In the genomic region with DNA sequence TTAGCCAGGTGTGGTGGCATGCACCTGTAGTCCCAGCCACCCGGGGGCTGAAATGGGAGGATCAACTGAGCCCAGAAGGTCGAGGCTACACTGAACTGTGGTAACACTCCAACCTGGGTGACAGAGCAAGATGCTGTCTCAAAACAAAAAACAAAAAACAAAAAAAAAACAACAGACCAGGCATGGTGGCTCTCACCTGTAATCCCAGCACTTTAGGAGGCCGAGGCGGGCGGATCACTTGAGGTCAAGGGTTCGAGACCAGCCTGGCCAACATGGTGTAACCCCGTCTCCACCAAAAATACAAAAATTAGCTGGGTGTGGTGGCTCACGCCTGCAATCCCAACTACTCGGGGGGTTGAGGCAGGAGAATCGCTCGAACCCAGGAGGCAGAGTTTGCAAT, we compare ENCODE assay signal across 7 cellular contexts. TPM values are rescaled to one million over a fixed set of nuclear protein-coding genes. Genes with fewer than 3 reads are reported as not detected.
DNase-seq lines count a peak whose midpoint lies in the region; ATAC-seq and TF ChIP-seq lines count a peak whose summit lies in the region.
"Not testable (repeated sequence)": the region's sequence is repeated elsewhere in the genome, so short reads cannot be mapped to it uniquely, and the experiment has no call there.

No MANE protein-coding gene starts in this region.

- not testable (repeated sequence) for H3K79me1 ChIP-seq in H9 (ENCODE audit: insufficient read depth, low read depth, low read length, poor library complexity, severe bottlenecking); mesenchymal stem cell (replicated peaks; ENCODE audit: low read length, poor library complexity, severe bottlenecking)

- H3K27ac ChIP-seq in DND-41 (ENCODE audit: low read length); H9 (ENCODE audit: insufficient read length, low read depth, low read length); endodermal cell (ENCODE audit: low read depth, low read length); mesenchymal stem cell (ENCODE audit: low read length, poor library complexity, severe bottlenecking); upper lobe of right lung: not testable (repeated sequence)

- not testable (repeated sequence) for H4K8ac ChIP-seq in H9 (replicated peaks; ENCODE audit: insufficient read length, low read depth, low read length); mesenchymal stem cell (ENCODE audit: low read length)

- peak overlapping the region in 1 of 3 experiments; percentile 89; a peak in 2 of 7 replicates for H3K27ac Mint-ChIP-seq in H9
- H3K27ac Mint-ChIP-seq in endodermal cell: not testable (repeated sequence)

- peak; percentile 24; the same call in 1 of the 3 replicates for ATAC-seq in DND-41 (ENCODE audit: insufficient read depth, low read depth)
- ATAC-seq in upper lobe of right lung: not testable (repeated sequence)

- H3K79me2 ChIP-seq in DND-41 (ENCODE audit: insufficient read depth, low read length); H9 (ENCODE audit: insufficient read depth, low read length): not testable (repeated sequence)

- H2BK120ac ChIP-seq in H9 (ENCODE audit: low read depth, low read length, poor library complexity, severe bottlenecking); mesenchymal stem cell (ENCODE audit: low read depth, low read length): not testable (repeated sequence)

- H3K4me3 ChIP-seq in DND-41 (ENCODE audit: low read depth in 1 of 2, low read length in 2 of 2); endodermal cell (ENCODE audit: low read length); mesenchymal stem cell (ENCODE audit: insufficient read depth in 1 of 2, low read depth in 1 of 2, low read length in 2 of 2); upper lobe of right lung: not testable (repeated sequence)

- not testable (repeated sequence) for H2BK20ac ChIP-seq in H9 (ENCODE audit: low read depth, low read length, poor library complexity, severe bottlenecking)

- not testable (repeated sequence) for H3K9me3 Mint-ChIP-seq in H9, endodermal cell

- H2BK5ac ChIP-seq in H9 (ENCODE audit: insufficient read length, low read length); mesenchymal stem cell (ENCODE audit: low read depth, low read length, poor library complexity, severe bottlenecking): not testable (repeated sequence)

- TF ChIP-seq CTCF in DND-41 (IDR thresholded peaks at IDR 0.05; ENCODE audit: borderline replicate concordance, extremely low read depth, low read length, poor library complexity, severe bottlenecking); H9 (conservative IDR thresholded peaks at IDR 0.05); endodermal cell (conservative IDR thresholded peaks at IDR 0.05); upper lobe of right lung (IDR thresholded peaks at IDR 0.05): not testable (repeated sequence)

- H3K56ac ChIP-seq in H9 (ENCODE audit: insufficient read length, low read depth, low read length): not testable (repeated sequence)

- H3K9ac ChIP-seq in DND-41 (ENCODE audit: low read depth, low read length); H9 (ENCODE audit: extremely low read depth, insufficient read length, low read length); endodermal cell (ENCODE audit: extremely low read depth, low read length, poor library complexity, severe bottlenecking); mesenchymal stem cell (ENCODE audit: low read length): not testable (repeated sequence)

- H2BK12ac ChIP-seq in H9 (ENCODE audit: insufficient read length, low read depth, low read length); mesenchymal stem cell (ENCODE audit: low read length in 2 of 2): not testable (repeated sequence)

- not testable (repeated sequence) for H2AFZ ChIP-seq in DND-41 (ENCODE audit: low read depth, low read length); H9 (ENCODE audit: low read length); mesenchymal stem cell (ENCODE audit: low read depth, low read length)

- intact Hi-C loops in upper lobe of right lung (cut with DNase I): not testable (repeated sequence)

- not testable (repeated sequence) for H3K23me2 ChIP-seq in H9 (ENCODE audit: insufficient read length, low read depth, low read length, poor library complexity, severe bottlenecking)

- H3K27me3 Mint-ChIP-seq in H9 (ENCODE audit: low read depth); endodermal cell (ENCODE audit: insufficient read depth): not testable (repeated sequence)

- not testable (repeated sequence) for H3K4me1 Mint-ChIP-seq in H9, endodermal cell

- not testable (repeated sequence) for H2BK15ac ChIP-seq in H9 (ENCODE audit: low read depth, low read length)
- H2BK15ac ChIP-seq in mesenchymal stem cell (ENCODE audit: low read depth, poor library complexity, severe bottlenecking): peak overlapping the region; percentile 12

- not testable (repeated sequence) for H3K9me3 ChIP-seq in DND-41 (ENCODE audit: insufficient read depth, low read length, severe bottlenecking); H9 (ENCODE audit: control insufficient read depth, low read depth, low read length); endodermal cell (ENCODE audit: control insufficient read depth, low read length); mesenchymal stem cell (ENCODE audit: control insufficient read depth, low read length); upper lobe of right lung

- H3K4ac ChIP-seq in H9 (ENCODE audit: low read depth, low read length); mesenchymal stem cell (ENCODE audit: low read depth in 1 of 2, low read length in 2 of 2): not testable (repeated sequence)

- not testable (repeated sequence) for H4K5ac ChIP-seq in H9 (ENCODE audit: insufficient read length, low read depth, low read length)

- no CpG with 5 or more reads among the region's 11 CpGs for WGBS in H9 (ENCODE audit: extremely low coverage, insufficient read length, low lambda C conversion rate)
- WGBS in endodermal cell (ENCODE audit: insufficient coverage in 1 of 2, insufficient read length in 1 of 2), 2 experiments: 88 to 93% methylated on average over 8 to 11 of the region's 11 CpGs
- 97% methylated on average over 11 of the region's 11 CpGs for WGBS in mesenchymal stem cell

- H3K4me3 Mint-ChIP-seq in H9, endodermal cell: not testable (repeated sequence)

- not testable (repeated sequence) for H4K20me1 ChIP-seq in DND-41 (ENCODE audit: insufficient read depth, low read length); H9 (ENCODE audit: control insufficient read depth, insufficient read depth, insufficient read length)

- not testable (repeated sequence) for H3K27me3 ChIP-seq in DND-41 (ENCODE audit: insufficient read depth, low read length, poor library complexity); H9 (ENCODE audit: insufficient read depth, low read length); endodermal cell (ENCODE audit: control insufficient read depth, insufficient read depth, low read length, poor library complexity, severe bottlenecking); mesenchymal stem cell (ENCODE audit: control insufficient read depth in 1 of 2, insufficient read depth in 1 of 2, low read length in 2 of 2); upper lobe of right lung

- DNase-seq in DND-41, mesenchymal stem cell: not testable (repeated sequence)
- DNase-seq in H9 (peak; percentile 25), SK-N-DZ (ENCODE audit: low spot score) (peak; percentile 7), endodermal cell (peak; percentile 45), islet precursor cell (peak; percentile 37), upper lobe of right lung (peak; percentile 62)

- H3K14ac ChIP-seq in H9 (ENCODE audit: insufficient read depth, low read length); mesenchymal stem cell (ENCODE audit: low read length in 2 of 2): not testable (repeated sequence)

- H2AK5ac ChIP-seq in H9 (ENCODE audit: insufficient read length, low read length); mesenchymal stem cell (ENCODE audit: low read length, severe bottlenecking): not testable (repeated sequence)

- not testable (repeated sequence) for H3K36me3 ChIP-seq in DND-41 (ENCODE audit: insufficient read depth, low read length); endodermal cell (ENCODE audit: control insufficient read depth, insufficient read depth, low read length); mesenchymal stem cell (ENCODE audit: control insufficient read depth in 1 of 2, insufficient read depth in 2 of 2, low read depth in 1 of 2, low read length in 2 of 2); upper lobe of right lung

- H3K36me3 Mint-ChIP-seq in H9 (ENCODE audit: insufficient read depth in 1 of 3, low read depth in 3 of 3); endodermal cell (ENCODE audit: low read depth): not testable (repeated sequence)

- H3K23ac ChIP-seq in H9 (ENCODE audit: insufficient read length, low read depth, low read length); mesenchymal stem cell (ENCODE audit: low read length in 2 of 2): not testable (repeated sequence)

- not testable (repeated sequence) for H3K4me2 ChIP-seq in DND-41 (ENCODE audit: insufficient read depth, low read length); H9 (ENCODE audit: insufficient read depth, insufficient read length, low read length); mesenchymal stem cell (ENCODE audit: low read length, poor library complexity, severe bottlenecking)

- not testable (repeated sequence) for H4K91ac ChIP-seq in H9 (ENCODE audit: insufficient read length, low read depth, low read length); mesenchymal stem cell (ENCODE audit: low read length)

- not testable (repeated sequence) for H3T11ph ChIP-seq in H9 (ENCODE audit: low read length)

- not testable (repeated sequence) for H3K4me1 ChIP-seq in DND-41 (ENCODE audit: insufficient read depth, low read length); H9 (ENCODE audit: insufficient read depth, low read length); endodermal cell (ENCODE audit: control insufficient read depth, insufficient read depth, low read length); mesenchymal stem cell (ENCODE audit: control insufficient read depth, insufficient read depth, low read depth, low read length); upper lobe of right lung

- H3K18ac ChIP-seq in H9 (ENCODE audit: insufficient read length, low read depth, low read length); mesenchymal stem cell (ENCODE audit: low read depth in 1 of 2, low read length in 2 of 2): not testable (repeated sequence)

RNA-seq across cellular contexts. Expression of gene GTF2IRD2B, which starts 12.7 kb away (rescaled TPM):
- total RNA-seq in H9 (2021) (13.7 and 15.4 TPM in 2 replicates), endodermal cell (10 to 100 TPM; 13.6 to 24.0 TPM), upper lobe of right lung (46.5 TPM)
- polyA plus RNA-seq in SK-N-DZ (2014; cell fraction: cytosol; rRNA removed): 19.5 and 20.3 TPM in 2 replicates
- polyA plus RNA-seq in SK-N-DZ (2014; cell fraction: nucleus; rRNA removed): 14.7 and 15.5 TPM in 2 replicates
- 14.0 TPM for polyA plus RNA-seq in endodermal cell (2013, experiment 1 of 2)
- 14.7 TPM for polyA plus RNA-seq in endodermal cell (2013, experiment 2 of 2)
- polyA plus RNA-seq in mesenchymal stem cell (2013, experiment 1 of 2): 15.9 TPM
- 13.5 TPM for polyA plus RNA-seq in mesenchymal stem cell (2013, experiment 2 of 2)

RNA-seq across cellular contexts. Expression of gene RCC1L, which starts 31.4 kb away (rescaled TPM):
- total RNA-seq in H9 (2021): 54.1 and 56.0 TPM in 2 replicates
- 74.0 and 86.1 TPM in 2 replicates for polyA plus RNA-seq in SK-N-DZ (2014; cell fraction: cytosol; rRNA removed)
- polyA plus RNA-seq in SK-N-DZ (2014; cell fraction: nucleus; rRNA removed): 44.0 and 45.6 TPM in 2 replicates
- 10 to 100 TPM; 48.8 to 53.5 TPM for total RNA-seq in endodermal cell
- polyA plus RNA-seq in endodermal cell (2013, experiment 1 of 2): 34.4 TPM
- polyA plus RNA-seq in endodermal cell (2013, experiment 2 of 2): 33.9 TPM
- 17.6 TPM for polyA plus RNA-seq in mesenchymal stem cell (2013, experiment 1 of 2)
- 18.3 TPM for polyA plus RNA-seq in mesenchymal stem cell (2013, experiment 2 of 2)
- 33.1 TPM for total RNA-seq in upper lobe of right lung
